28 cellular contexts compared by ENCODE assay signal in the genomic region with DNA sequence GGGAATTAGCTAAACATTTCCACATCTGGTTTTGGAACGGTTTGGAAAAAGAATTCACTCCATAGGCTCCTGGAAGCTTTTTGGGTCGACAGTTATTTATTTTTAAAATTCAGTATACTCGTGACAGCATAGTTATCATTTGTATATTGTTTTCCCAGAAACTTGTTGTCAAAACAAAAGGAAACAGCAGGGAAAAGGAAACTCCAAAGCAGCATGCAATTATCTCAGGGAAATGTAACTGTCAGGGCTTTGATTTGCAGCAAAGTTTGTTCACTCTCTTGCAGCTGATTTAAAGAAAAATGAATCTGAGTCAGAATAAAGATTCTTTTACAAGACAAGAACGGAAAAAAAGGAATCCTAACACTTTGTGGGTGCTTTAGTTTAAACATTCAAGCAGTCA.
DNase-seq lines count a peak whose midpoint lies in the region; ATAC-seq and TF ChIP-seq lines count a peak whose summit lies in the region.
"Had no signal": no experiment of that assay in that cellular context is flagged by ENCODE, and none has a peak within 500 bp of the region (broad histone marks: within the 10 kb centered on the region; RNA-seq: fewer than 3 reads in every experiment).

No MANE protein-coding gene starts in this region.

- no peaks in the 10 kb centered on the region for H3K79me2 ChIP-seq in mammary epithelial cell (ENCODE audit: insufficient read depth, low read length)

- no peak overlapping the region for H3K9ac ChIP-seq in mammary epithelial cell (ENCODE audit: insufficient read depth, low read length)
- H3K9ac ChIP-seq: BLaER1 had no signal

- POLR2A ChIA-PET in MCF 10A (lab: Yijun Ruan, JAX): interaction anchor here (1.1 to 1.9 kb wide), 3 partner anchors 14 to 18 kb away, joined by 3 to 6 read pairs (median 4); no protein-coding TSS in a partner anchor

- H3K27me3 ChIP-seq in mammary epithelial cell (ENCODE audit: insufficient read depth, low read length): no peaks in the 10 kb centered on the region

- no peaks in the 10 kb centered on the region for H3K36me3 ChIP-seq in mammary epithelial cell (ENCODE audit: insufficient read depth, low read length)
- H3K36me3 ChIP-seq: BLaER1 had no signal

- BruUV-seq in mammary epithelial cell (replicated peaks; lab: Mats Ljungman, UMichigan) (no TSS peak), MCF 10A (replicated peaks; lab: Mats Ljungman, UMichigan) (no TSS peak)

- peak overlapping the region; percentile 68 for H2AFZ ChIP-seq in mammary epithelial cell (ENCODE audit: low read depth, low read length)

- in situ Hi-C loops in mammary epithelial cell (cut with MboI; ENCODE audit: low sequenced_read_pairs in 2 of 2): no loop called here

- no peaks in the 10 kb centered on the region for H3K9me3 Mint-ChIP-seq in MCF 10A (ENCODE audit: unreplicated experiment)
- no peaks in the 10 kb centered on the region for H3K9me3 Mint-ChIP-seq in activated naive CD4-positive, alpha-beta T cell treated with anti-CD3 and anti-CD28 coated beads, Interleukin-2, amount 10 ng/mL, durations not matched to agents 7 days and 5 days
- H3K9me3 Mint-ChIP-seq: effector memory CD8-positive, alpha-beta T cell; naive thymus-derived CD4-positive, alpha-beta T cell; T-helper 1 cell treated with Interleukin-12 subunit alpha and Interleukin-12 subunit beta and Interleukin-4 antibody, amounts not matched to agents 30 μg/mL and 1 μg/mL, for 36 hours; type B pancreatic cell had no signal

- H3K27ac Mint-ChIP-seq in MCF 10A (ENCODE audit: low read depth, unreplicated experiment): no peak overlapping the region
- H3K27ac Mint-ChIP-seq in activated naive CD4-positive, alpha-beta T cell treated with anti-CD3 and anti-CD28 coated beads, Interleukin-2, amount 10 ng/mL, durations not matched to agents 7 days and 5 days: no peak overlapping the region
- H3K27ac Mint-ChIP-seq: effector memory CD8-positive, alpha-beta T cell; naive thymus-derived CD4-positive, alpha-beta T cell; progenitor cell of endocrine pancreas; T-helper 1 cell treated with Interleukin-12 subunit alpha and Interleukin-12 subunit beta and Interleukin-4 antibody, amounts not matched to agents 30 μg/mL and 1 μg/mL, for 36 hours; type B pancreatic cell had no signal

- intact Hi-C loops in mammary epithelial cell (cut with micrococcal nuclease) (no loop called here), MCF 10A (cut with micrococcal nuclease) (no loop called here)

- WGBS in mammary epithelial cell (ENCODE audit: low coverage, missing lambda C conversion rate): 28% methylated on average over 4 of the region's 4 CpGs

- DNase-seq in mammary epithelial cell (no peak), MCF 10A (ENCODE audit: unreplicated experiment) (no peak), fibroblast of villous mesenchyme (ENCODE audit: low read depth) (peak; percentile 58), NCI-H2107 treated with DMSO at 0.1 percent for 48 hours (lab: John Stamatoyannopoulos, UW; ENCODE audit: unreplicated experiment) (no peak), ecto neural progenitor cell (ENCODE audit: low spot score) (no peak)
- DNase-seq in activated naive CD4-positive, alpha-beta T cell treated with anti-CD3 and anti-CD28 coated beads, Interleukin-2, amount 10 ng/mL, durations not matched to agents 7 days and 5 days: no peak
- no peak for DNase-seq in activated CD4-positive, CD25-positive, alpha-beta regulatory T cell treated with anti-CD3 and anti-CD28 coated beads, Interleukin-2, amount 50 U/mL, for 72 hours
- DNase-seq: activated CD4-positive, alpha-beta T cell treated with anti-CD3 and anti-CD28 coated beads, Interleukin-2, amount 50 U/mL, for 4 hours; activated gamma-delta T cell; cerebellar nuclear complex; effector memory CD8-positive, alpha-beta T cell; GF-D8; islet precursor cell; naive thymus-derived CD4-positive, alpha-beta T cell; NCI-H1092 treated with DMSO at 0.1 percent for 48 hours; NCI-H2081; NCI-H510A treated with DMSO at 0.1 percent for 48 hours; stimulated activated CD4-positive, alpha-beta T cell treated with anti-CD3 and anti-CD28 coated beads, Interleukin-2, amount 100 ng/mL, for 48 hours had no signal

- dilution Hi-C loops in mammary epithelial cell (cut with HindIII; ENCODE audit: low sequenced_read_pairs): no loop called here

- H3K27ac ChIP-seq in mammary epithelial cell (ENCODE audit: insufficient read depth, low read depth, low read length): no peak overlapping the region
- H3K27ac ChIP-seq: 22Rv1, BLaER1, skin epidermis, VCaP had no signal

- no peaks in the 10 kb centered on the region for H3K9me3 ChIP-seq in mammary epithelial cell (replicated peaks; ENCODE audit: insufficient read depth, low read length)
- H3K9me3 ChIP-seq: BLaER1 had no signal

- H3K4me3 Mint-ChIP-seq in MCF 10A (ENCODE audit: unreplicated experiment): no peak overlapping the region
- H3K4me3 Mint-ChIP-seq in activated naive CD4-positive, alpha-beta T cell treated with anti-CD3 and anti-CD28 coated beads, Interleukin-2, amount 10 ng/mL, durations not matched to agents 7 days and 5 days: no peak overlapping the region
- H3K4me3 Mint-ChIP-seq: effector memory CD8-positive, alpha-beta T cell; naive thymus-derived CD4-positive, alpha-beta T cell; T-helper 1 cell treated with Interleukin-12 subunit alpha and Interleukin-12 subunit beta and Interleukin-4 antibody, amounts not matched to agents 30 μg/mL and 1 μg/mL, for 36 hours; type B pancreatic cell had no signal

- H3K4me3 ChIP-seq in mammary epithelial cell (replicated peaks in 1 of 3; ENCODE audit: insufficient read depth in 1 of 3, low read depth in 2 of 3, low read length in 3 of 3) (no peak overlapping the region), fibroblast of villous mesenchyme (ENCODE audit: low read depth, low read length) (no peak overlapping the region)
- H3K4me3 ChIP-seq: BLaER1, GM12878, lung, skin epidermis had no signal

- peaks cover 15% of the 10 kb centered on the region for H3K4me1 ChIP-seq in mammary epithelial cell (ENCODE audit: insufficient read depth, low read length)
- H3K4me1 ChIP-seq: BLaER1 had no signal

- peak; percentile 36 for ATAC-seq in SK-N-SH treated with all-trans-retinoic acid at 6 μM for 48 hours
- ATAC-seq: effector memory CD8-positive, alpha-beta T cell; GM12878; naive thymus-derived CD4-positive, alpha-beta T cell had no signal

- no peaks in the 10 kb centered on the region for H3K36me3 Mint-ChIP-seq in MCF 10A (ENCODE audit: insufficient read depth, unreplicated experiment)
- H3K36me3 Mint-ChIP-seq in activated naive CD4-positive, alpha-beta T cell treated with anti-CD3 and anti-CD28 coated beads, Interleukin-2, amount 10 ng/mL, durations not matched to agents 7 days and 5 days: no peaks in the 10 kb centered on the region
- H3K36me3 Mint-ChIP-seq: naive thymus-derived CD4-positive, alpha-beta T cell; type B pancreatic cell had no signal

- CTCF ChIA-PET in mammary epithelial cell (lab: Charles Lee; ENCODE audit: low non-redundant PET): no interaction called here
- CTCF ChIA-PET in MCF 10A (lab: Yijun Ruan, JAX): interaction anchor here (1.0 to 1.7 kb wide), 3 partner anchors 10 to 51 kb away, joined by 3 to 9 read pairs (median 5); no protein-coding TSS in a partner anchor
- CTCF ChIA-PET in activated naive CD4-positive, alpha-beta T cell treated with anti-CD3 and anti-CD28 coated beads, Interleukin-2, amount 10 ng/mL, durations not matched to agents 7 days and 5 days (lab: Charles Lee): interaction anchor here (1.6 kb wide), 1 partner anchor 191 kb away, joined by 4 read pairs; no protein-coding TSS in a partner anchor

- no peaks in the 10 kb centered on the region for H4K20me1 ChIP-seq in mammary epithelial cell (ENCODE audit: insufficient read depth, low read length)

- H3K4me2 ChIP-seq in mammary epithelial cell (ENCODE audit: insufficient read depth, low read depth, low read length): no peak overlapping the region
- H3K4me2 ChIP-seq: BLaER1 had no signal

- TF ChIP-seq CTCF in mammary epithelial cell (conservative IDR thresholded peaks at IDR 0.05 in 1 of 2, IDR thresholded peaks at IDR 0.05 in 1 of 2; ENCODE audit: extremely low read depth in 1 of 2, insufficient read depth in 1 of 2, low read depth in 1 of 2, low read length in 2 of 2) (no peak), MCF 10A (IDR thresholded peaks at IDR 0.05; ENCODE audit: unreplicated experiment) (no peak), fibroblast of villous mesenchyme (IDR thresholded peaks at IDR 0.05; ENCODE audit: insufficient read depth, low read depth, low read length) (no peak)

- peaks cover 29% of the 10 kb centered on the region for H3K4me1 Mint-ChIP-seq in MCF 10A (ENCODE audit: insufficient read depth, unreplicated experiment)
- H3K4me1 Mint-ChIP-seq in activated naive CD4-positive, alpha-beta T cell treated with anti-CD3 and anti-CD28 coated beads, Interleukin-2, amount 10 ng/mL, durations not matched to agents 7 days and 5 days: no peaks in the 10 kb centered on the region

- H3K27me3 Mint-ChIP-seq in MCF 10A (ENCODE audit: insufficient read depth, unreplicated experiment): peaks cover 37% of the 10 kb centered on the region
- H3K27me3 Mint-ChIP-seq in activated naive CD4-positive, alpha-beta T cell treated with anti-CD3 and anti-CD28 coated beads, Interleukin-2, amount 10 ng/mL, durations not matched to agents 7 days and 5 days: peaks cover 8% of the 10 kb centered on the region
- H3K27me3 Mint-ChIP-seq: progenitor cell of endocrine pancreas, type B pancreatic cell had no signal

TF ChIP-seq in SK-N-SH treated with all-trans-retinoic acid at 6 μM for 48 hours, 23 proteins besides CTCF, POLR2A, EP300 and RAD21:
- TF ChIP-seq ZNF565 (CRISPR knock-in tag; conservative IDR thresholded peaks at IDR 0.05; ENCODE audit: low read depth) (no peak), ESRRG (CRISPR knock-in tag; IDR thresholded peaks at IDR 0.05) (no peak), ZNF8 (CRISPR knock-in tag; IDR thresholded peaks at IDR 0.05) (no peak), ZC3H10 (CRISPR knock-in tag; IDR thresholded peaks at IDR 0.05) (no peak), TCF4 (CRISPR knock-in tag; IDR thresholded peaks at IDR 0.05; ENCODE audit: borderline replicate concordance) (no peak)
TF ChIP-seq in SK-N-SH treated with all-trans-retinoic acid at 6 μM for 48 hours: peak in this region for 0.
